ENCODE assay signal across 13 cellular contexts in genomic region chr11:10824888-10825287, GRCh38. TPM values are rescaled to one million over a fixed set of nuclear protein-coding genes. Genes with fewer than 3 reads are reported as not detected.
DNase-seq lines count a peak whose midpoint lies in the region; ATAC-seq and TF ChIP-seq lines count a peak whose summit lies in the region.
"Had no signal": no experiment of that assay in that cellular context is flagged by ENCODE, and none has a peak within 500 bp of the region (broad histone marks: within the 10 kb centered on the region; RNA-seq: fewer than 3 reads in every experiment).

No MANE protein-coding gene starts in this region.

- no peak overlapping the region for H3K27ac ChIP-seq in neuronal stem cell (replicated peaks; ENCODE audit: low read length)

- no peak overlapping the region for H2AK5ac ChIP-seq in neuronal stem cell (ENCODE audit: low read depth, low read length)

- H2BK5ac ChIP-seq in neuronal stem cell (ENCODE audit: low read length) = no peak overlapping the region

- no peaks in the 10 kb centered on the region for H3K79me1 ChIP-seq in neuronal stem cell (ENCODE audit: low read depth, low read length)

- H3K4me3 ChIP-seq in neuronal stem cell (ENCODE audit: low read length in 2 of 2) = no peak overlapping the region
- H3K4me3 ChIP-seq in BE2C (ENCODE audit: low read depth, low read length) = no peak overlapping the region

- H2BK15ac ChIP-seq in neuronal stem cell (ENCODE audit: low read length) = no peak overlapping the region

- H3K23ac ChIP-seq in neuronal stem cell (ENCODE audit: low read depth, low read length, poor library complexity) = no peak overlapping the region

- no peak for TF ChIP-seq CTCF in BE2C (IDR thresholded peaks at IDR 0.05; ENCODE audit: low read depth, low read length)

- H3K9me3 ChIP-seq in neuronal stem cell (replicated peaks in 1 of 2; ENCODE audit: control insufficient read depth in 2 of 2, insufficient read depth in 1 of 2, low read depth in 1 of 2, low read length in 2 of 2) (no peaks in the 10 kb centered on the region), BE2C (no peaks in the 10 kb centered on the region)

- ATAC-seq in GM19035 (IDR thresholded peaks at IDR 0.05; ENCODE audit: unreplicated experiment) (peak; percentile 60), HG02678 (IDR thresholded peaks at IDR 0.05; ENCODE audit: unreplicated experiment) (peak; percentile 62), HG02870 (IDR thresholded peaks at IDR 0.05; ENCODE audit: unreplicated experiment) (no peak)
- ATAC-seq: activated T-helper 17 cell treated with anti-CD3 and anti-CD28 coated beads, Interleukin-2, amount 50 U/mL, for 72 hours had no signal

- peak; percentile 53 to 70 for DNase-seq in NOMO-1 (lab: John Stamatoyannopoulos, UW; ENCODE audit: unreplicated experiment in 2 of 2)
- DNase-seq in neuronal stem cell (ENCODE audit: low spot score) = no peak
- DNase-seq in BE2C = no peak
- DNase-seq in 8988T = no peak
- no peak for DNase-seq in NCI-H345 (lab: John Stamatoyannopoulos, UW)
- DNase-seq: central memory CD4-positive, alpha-beta T cell; islet precursor cell; NK-92 treated with Interleukin-12 subunit alpha and Interleukin-12 subunit beta, amount 100 ng/mL, for 24 hours; stimulated activated naive CD4-positive, alpha-beta T cell treated with Interleukin-2 at 50 U/mL for 16 hours had no signal

- H3K27me3 ChIP-seq in neuronal stem cell (ENCODE audit: control insufficient read depth in 3 of 3, insufficient read depth in 3 of 3, low read depth in 1 of 3, low read length in 3 of 3) (no peaks in the 10 kb centered on the region), BE2C (no peaks in the 10 kb centered on the region)

- H2BK120ac ChIP-seq in neuronal stem cell (ENCODE audit: low read depth, low read length) = no peak overlapping the region

- no peaks in the 10 kb centered on the region for H3K4me1 ChIP-seq in neuronal stem cell (ENCODE audit: control insufficient read depth in 2 of 2, insufficient read depth in 1 of 2, low read depth in 1 of 2, low read length in 2 of 2)
- H3K4me1 ChIP-seq in BE2C = no peaks in the 10 kb centered on the region

- H3K36me3 ChIP-seq in neuronal stem cell (replicated peaks in 1 of 2; ENCODE audit: control insufficient read depth in 2 of 2, insufficient read depth in 2 of 2, low read length in 2 of 2) (no peaks in the 10 kb centered on the region), BE2C (no peaks in the 10 kb centered on the region)

- no CpG with 5 or more reads among the region's 3 CpGs for WGBS in neuronal stem cell (ENCODE audit: extremely low coverage in 2 of 2, insufficient read length in 2 of 2, insufficient replicate concordance in 1 of 2), 2 donors

- H3K9ac ChIP-seq in neuronal stem cell (ENCODE audit: low read depth, low read length, poor library complexity) = no peak overlapping the region

- no peak overlapping the region for H4K91ac ChIP-seq in neuronal stem cell (ENCODE audit: low read depth, low read length, poor library complexity)

- no peak overlapping the region for H4K8ac ChIP-seq in neuronal stem cell (ENCODE audit: low read depth, low read length)

- no peak overlapping the region for H3K4me2 ChIP-seq in neuronal stem cell (ENCODE audit: insufficient read depth, low read length, poor library complexity, severe bottlenecking)

- peak overlapping the region; percentile 16 for H2AFZ ChIP-seq in neuronal stem cell (ENCODE audit: low read length)

- H3K18ac ChIP-seq in neuronal stem cell (ENCODE audit: low read length) = no peak overlapping the region

- H2BK12ac ChIP-seq in neuronal stem cell (ENCODE audit: low read length) = no peak overlapping the region

- H3K4ac ChIP-seq in neuronal stem cell (ENCODE audit: low read length) = no peak overlapping the region

- H3K14ac ChIP-seq in neuronal stem cell (ENCODE audit: low read length) = no peak overlapping the region

RNA-seq across cellular contexts. Expression of gene EIF4G2, which starts 16.2 kb away (rescaled TPM):
- 741 TPM for polyA plus RNA-seq in neuronal stem cell (2013, experiment 1 of 2)
- 763 TPM for polyA plus RNA-seq in neuronal stem cell (2013, experiment 2 of 2)
- polyA plus RNA-seq in BE2C (2012; ENCODE audit: insufficient read depth, insufficient read length, low read depth) = 461 TPM

RNA-seq across cellular contexts. Expression of gene ZBED5, which starts 33.0 kb away (rescaled TPM):
- polyA plus RNA-seq in neuronal stem cell (2013, experiment 1 of 2) = 43.1 TPM
- 42.7 TPM for polyA plus RNA-seq in neuronal stem cell (2013, experiment 2 of 2)
- 37.5 TPM for polyA plus RNA-seq in BE2C (2012; ENCODE audit: insufficient read depth, insufficient read length, low read depth)

Comparison
In these comparisons a context has a peak if more than half of its experiments do, and no peak if none do; other contexts are left out.
1. DNase-seq: peak in NOMO-1 (2 of 2); none in neuronal stem cell (single experiment), BE2C (single experiment), 8988T (single experiment) and NCI-H345 (single experiment).